In the genomic region with DNA sequence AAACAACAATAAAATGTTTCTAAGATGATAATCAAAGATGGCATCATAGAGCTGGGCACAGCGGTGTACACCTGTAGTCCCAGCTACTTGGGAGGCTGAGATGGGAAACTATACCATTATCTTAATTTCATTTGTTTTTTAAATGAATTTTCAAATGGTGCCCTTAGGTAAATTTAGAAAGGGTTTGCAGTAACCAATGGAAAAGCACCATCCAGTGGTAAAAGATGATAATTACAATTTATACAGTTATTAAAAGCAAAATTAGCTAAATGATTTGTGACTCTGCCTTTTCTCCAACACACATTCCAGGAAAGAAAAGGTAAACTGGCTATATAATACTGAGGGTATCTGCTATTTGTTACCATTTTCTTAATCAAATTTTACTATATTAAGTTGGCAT, we compare ENCODE assay signal across 10 cellular contexts. TPM values are rescaled to one million over a fixed set of nuclear protein-coding genes. Genes with fewer than 3 reads are reported as not detected.
A peak's percentile ranks its signal among the peaks of the same experiment; 100 is the strongest.
DNase-seq lines count a peak whose midpoint lies in the region; ATAC-seq, FAIRE-seq and TF ChIP-seq lines count a peak whose summit lies in the region.
"Had no signal": no experiment of that assay in that cellular context is flagged by ENCODE, and none has a peak within 500 bp of the region (broad histone marks: within the 10 kb centered on the region; RNA-seq: fewer than 3 reads in every experiment).

No MANE protein-coding gene starts in this region.

- H3K23me2 ChIP-seq in H9 (ENCODE audit: insufficient read length, low read depth, low read length, poor library complexity, severe bottlenecking): no peaks in the 10 kb centered on the region

- H3K9ac ChIP-seq in BLaER1 treated with 17β-estradiol and CSF1 and Interleukin-3, amounts not matched to agents 10 nM and 100 nM: peak overlapping the region in 1 of 11 experiments; percentile 46; a peak in 1 of 22 replicates
- H3K9ac ChIP-seq in H9 (ENCODE audit: extremely low read depth, insufficient read length, low read length) (no peak overlapping the region), K562 (ENCODE audit: insufficient read depth in 1 of 2, low read depth in 2 of 2, low read length in 2 of 2) (no peak overlapping the region)

- no peak overlapping the region for H2BK12ac ChIP-seq in H9 (ENCODE audit: insufficient read length, low read depth, low read length)

- no peak for TF ChIP-seq POLR2A in K562 (conservative IDR thresholded peaks at IDR 0.05)

- peaks cover 6 to 44% (median 21%) of the 10 kb centered on the region in 10 experiments; a peak in 18 of 20 replicates for H3K4me1 ChIP-seq in BLaER1 treated with 17β-estradiol and CSF1 and Interleukin-3, amounts not matched to agents 10 nM and 100 nM
- H3K4me1 ChIP-seq in H9 (ENCODE audit: insufficient read depth, low read length) (no peaks in the 10 kb centered on the region), K562 (replicated peaks in 1 of 2; ENCODE audit: control insufficient read depth in 2 of 2, insufficient read depth in 2 of 2, low read length in 2 of 2) (no peaks in the 10 kb centered on the region; a peak in 1 of 5 replicates)
- H3K4me1 ChIP-seq: HAP-1 had no signal

- H3K9me1 ChIP-seq in K562 (ENCODE audit: control insufficient read depth, insufficient read depth, low read length): no peaks in the 10 kb centered on the region

- TF ChIP-seq CTCF in H9 (conservative IDR thresholded peaks at IDR 0.05): peak; percentile 60
- TF ChIP-seq CTCF in K562 (IDR thresholded peaks at IDR 0.05 in 2 of 3, conservative IDR thresholded peaks at IDR 0.05 in 1 of 3; ENCODE audit: insufficient read depth in 2 of 3, low read depth in 1 of 3, low read length in 3 of 3): peak; percentile 16 to 71 (median 26); a peak in 3 of 6 replicates

- no peak overlapping the region for H2BK15ac ChIP-seq in H9 (ENCODE audit: low read depth, low read length)

- intact Hi-C loops in K562 (cut with micrococcal nuclease): loop anchor here (1.0 to 5.0 kb wide), 2 partner anchors 182 to 610 kb away; no protein-coding TSS in a partner anchor

- POLR2A ChIA-PET in K562 (lab: Yijun Ruan, JAX): interaction anchor here (1.1 to 1.3 kb wide), 2 partner anchors 11 to 15 kb away, joined by 3 to 4 read pairs; a partner anchor contains a TSS

- H3K79me2 ChIP-seq in H9 (ENCODE audit: insufficient read depth, low read length): no peaks in the 10 kb centered on the region; the same call in 1 of the 2 replicates
- H3K79me2 ChIP-seq in K562 (ENCODE audit: control insufficient read depth, insufficient read depth, low read length): peaks cover 52% of the 10 kb centered on the region

- no peak overlapping the region for H2AK5ac ChIP-seq in H9 (ENCODE audit: insufficient read length, low read length)

- no peak for TF ChIP-seq EP300 in K562 (IDR thresholded peaks at IDR 0.05; ENCODE audit: low read length)

- H3K14ac ChIP-seq in H9 (ENCODE audit: insufficient read depth, low read length): no peak overlapping the region

- no peak overlapping the region for H3K56ac ChIP-seq in H9 (ENCODE audit: insufficient read length, low read depth, low read length)

- no peak overlapping the region for H3K27ac Mint-ChIP-seq in H9
- H3K27ac Mint-ChIP-seq: memory B cell had no signal

- H3K4me2 ChIP-seq in BLaER1 treated with 17β-estradiol and CSF1 and Interleukin-3, amounts not matched to agents 10 nM and 100 nM: no peak overlapping the region
- no peak overlapping the region for H3K4me2 ChIP-seq in H9 (ENCODE audit: insufficient read depth, insufficient read length, low read length)
- no peak overlapping the region for H3K4me2 ChIP-seq in K562 (ENCODE audit: insufficient read depth, low read length)

- peaks cover 0 to 16% (median 0%) of the 10 kb centered on the region in 11 experiments; a peak in 3 of 22 replicates for H4K20me1 ChIP-seq in BLaER1 treated with 17β-estradiol and CSF1 and Interleukin-3, amounts not matched to agents 10 nM and 100 nM
- no peaks in the 10 kb centered on the region for H4K20me1 ChIP-seq in H9 (ENCODE audit: control insufficient read depth, insufficient read depth, insufficient read length)
- H4K20me1 ChIP-seq in K562 (replicated peaks; ENCODE audit: control insufficient read depth, insufficient read depth, low read length): 0 out of 2 replicates have a peak, but pooled peaks cover 3% of the 10 kb centered on the region

- H4K91ac ChIP-seq in H9 (ENCODE audit: insufficient read length, low read depth, low read length): no peak overlapping the region

- FAIRE-seq in K562 (lab: Jason Lieb, UNC): no peak

- H3K9me3 Mint-ChIP-seq in H9: no peaks in the 10 kb centered on the region
- H3K9me3 Mint-ChIP-seq: memory B cell had no signal

- H2AFZ ChIP-seq in H9 (ENCODE audit: low read length) (no peak overlapping the region), K562 (ENCODE audit: low read depth, low read length) (no peak overlapping the region)

- TF ChIP-seq RAD21 in K562 (CRISPR knock-in tag; conservative IDR thresholded peaks at IDR 0.05 in 1 of 2, IDR thresholded peaks at IDR 0.05 in 1 of 2): peak; percentile 76 to 83

- no peak overlapping the region for H2BK5ac ChIP-seq in H9 (ENCODE audit: insufficient read length, low read length)

- H3K27me3 Mint-ChIP-seq in H9 (ENCODE audit: low read depth): no peaks in the 10 kb centered on the region
- H3K27me3 Mint-ChIP-seq: memory B cell had no signal

- no peak for DNase-seq in H9
- peak in 1 of 4 experiments; percentile 41 for DNase-seq in K562 (ENCODE audit: extremely low read depth in 1 of 4, low spot score in 3 of 4)
- peak; percentile 44 for DNase-seq in medulla oblongata (ENCODE audit: extremely low spot score)
- no peak for DNase-seq in RPMI8226
- no peak for DNase-seq in activated CD4-positive, alpha-beta T cell treated with anti-CD3 and anti-CD28 coated beads for 1 hour
- no peak for DNase-seq in hypothalamus (lab: John Stamatoyannopoulos, UW)

- H4K5ac ChIP-seq in H9 (ENCODE audit: insufficient read length, low read depth, low read length): no peak overlapping the region

- CTCF ChIA-PET in K562 (lab: Yijun Ruan, JAX; ENCODE audit: low intra/inter-chr PET ratio): interaction anchor here (0.7 to 2.6 kb wide), 4 partner anchors 34 to 254 kb away, joined by 3 to 26 read pairs (median 5); no protein-coding TSS in a partner anchor

- H3K4me3 ChIP-seq in BLaER1 treated with 17β-estradiol and CSF1 and Interleukin-3, amounts not matched to agents 10 nM and 100 nM: no peak overlapping the region
- no peak overlapping the region for H3K4me3 ChIP-seq in K562
- H3K4me3 ChIP-seq: HAP-1 had no signal

- H4K8ac ChIP-seq in H9 (replicated peaks; ENCODE audit: insufficient read length, low read depth, low read length): no peak overlapping the region

- H3K27me3 ChIP-seq in BLaER1 treated with 17β-estradiol and CSF1 and Interleukin-3, amounts not matched to agents 10 nM and 100 nM: no peaks in the 10 kb centered on the region
- H3K27me3 ChIP-seq in H9 (ENCODE audit: insufficient read depth, low read length) (no peaks in the 10 kb centered on the region), K562 (ENCODE audit: control insufficient read depth in 2 of 2, insufficient read depth in 2 of 2, low read length in 2 of 2) (no peaks in the 10 kb centered on the region)

- no peak overlapping the region for H2BK20ac ChIP-seq in H9 (ENCODE audit: low read depth, low read length, poor library complexity, severe bottlenecking)

- no peak overlapping the region for H3K4me3 Mint-ChIP-seq in H9
- H3K4me3 Mint-ChIP-seq: memory B cell had no signal

- no peak overlapping the region for H3K23ac ChIP-seq in H9 (ENCODE audit: insufficient read length, low read depth, low read length)

- no peak overlapping the region for H3K18ac ChIP-seq in H9 (ENCODE audit: insufficient read length, low read depth, low read length)

- H3K9me3 ChIP-seq in BLaER1 treated with 17β-estradiol and CSF1 and Interleukin-3, amounts not matched to agents 10 nM and 100 nM (replicated peaks in 1 of 11): no peaks in the 10 kb centered on the region
- H3K9me3 ChIP-seq in H9 (ENCODE audit: control insufficient read depth, low read depth, low read length) (no peaks in the 10 kb centered on the region), K562 (replicated peaks; ENCODE audit: control insufficient read depth, insufficient read depth, low read depth, low read length) (no peaks in the 10 kb centered on the region)
- H3K9me3 ChIP-seq: HAP-1 had no signal

- peak overlapping the region in 6 of 11 experiments; percentile 3 to 60 (median 44); a peak in 8 of 22 replicates for H3K27ac ChIP-seq in BLaER1 treated with 17β-estradiol and CSF1 and Interleukin-3, amounts not matched to agents 10 nM and 100 nM
- H3K27ac ChIP-seq in H9 (ENCODE audit: insufficient read length, low read depth, low read length) (no peak overlapping the region), K562 (ENCODE audit: extremely low read depth, low read depth, low read length) (no peak overlapping the region)

- ATAC-seq in K562: peak; percentile 22; the same call in 1 of the 3 replicates
- ATAC-seq in GM18873 (IDR thresholded peaks at IDR 0.05; ENCODE audit: low FRiP score, unreplicated experiment): no peak

- H3K36me3 ChIP-seq in BLaER1 treated with 17β-estradiol and CSF1 and Interleukin-3, amounts not matched to agents 10 nM and 100 nM: peaks cover 0 to 4% (median 0%) of the 10 kb centered on the region in 11 experiments; a peak in 1 of 22 replicates
- no peaks in the 10 kb centered on the region for H3K36me3 ChIP-seq in K562 (ENCODE audit: control insufficient read depth, insufficient read depth, low read length)
- H3K36me3 ChIP-seq: HAP-1 had no signal

- no peak overlapping the region for H3K4ac ChIP-seq in H9 (ENCODE audit: low read depth, low read length)

- in situ Hi-C loops in K562 (cut with MboI): loop anchor here (10.0 kb wide), 1 partner anchor 363 kb away; a partner anchor contains a TSS

- peaks cover 0 to 4% (median 0%) of the 10 kb centered on the region in 3 experiments; a peak in 1 of 7 replicates for H3K36me3 Mint-ChIP-seq in H9 (ENCODE audit: insufficient read depth in 1 of 3, low read depth in 3 of 3)
- H3K36me3 Mint-ChIP-seq: memory B cell had no signal

- no TSS peak for BruUV-seq in K562 (replicated peaks; lab: Mats Ljungman, UMichigan)

- peaks cover 11 to 20% of the 10 kb centered on the region in 2 experiments for H3K4me1 Mint-ChIP-seq in H9

- WGBS in H9 (ENCODE audit: extremely low coverage, insufficient read length, low lambda C conversion rate): no CpG with 5 or more reads among the region's 1 CpG
- WGBS in K562 (ENCODE audit: insufficient coverage, low coverage, missing lambda C conversion rate): 38% methylated on average over 1 of the region's 1 CpG

- no peak overlapping the region for H3T11ph ChIP-seq in H9 (ENCODE audit: low read length)

- no peaks in the 10 kb centered on the region for H3K79me1 ChIP-seq in H9 (ENCODE audit: insufficient read depth, low read depth, low read length, poor library complexity, severe bottlenecking)

- H2BK120ac ChIP-seq in H9 (ENCODE audit: low read depth, low read length, poor library complexity, severe bottlenecking): no peak overlapping the region

RNA-seq across cellular contexts. Expression of a gene that starts 14.4 kb away (rescaled TPM):
- 53.8 and 59.0 TPM in 2 replicates for total RNA-seq in H9 (2021)
- 112 and 305 TPM in 2 replicates for total RNA-seq in K562 (2011; cell fraction: chromatin; rRNA removed; ENCODE audit: low replicate concordance)
- 35.9 and 58.7 TPM in 2 replicates for total RNA-seq in K562 (2011; cell fraction: nucleolus; rRNA removed)
- total RNA-seq in K562 (2011; cell fraction: nucleoplasm; rRNA removed): 85.0 and 104 TPM in 2 replicates
- total RNA-seq in K562 (2014; rRNA removed): 33.6 and 38.6 TPM in 2 replicates
- 48.6 and 57.4 TPM in 2 replicates for total RNA-seq in K562 (2014; rRNA removed; fragmentation: Illumina TruSeq; extraction: Trizol)
- total RNA-seq in K562 (2015; rRNA removed; fragmentation: Illumina TruSeq; extraction: Trizol): 52.9 and 56.4 TPM in 2 replicates
- total RNA-seq in K562 (2021): 48.6 and 53.0 TPM in 2 replicates
- 66.0 and 71.7 TPM in 2 replicates for polyA plus RNA-seq in K562 (2011; rRNA removed)
- 25.2 and 40.6 TPM in 2 replicates for polyA plus RNA-seq in K562 (2011; cell fraction: cytosol; rRNA removed)
- 61.1 and 103 TPM in 2 replicates for polyA plus RNA-seq in K562 (2011; cell fraction: nucleus; rRNA removed)
- 31.5 and 33.0 TPM in 2 replicates for polyA plus RNA-seq in K562 (2012)
- polyA plus RNA-seq in K562 (2014; fragmentation: Illumina TruSeq; extraction: Trizol): 36.7 and 42.4 TPM in 2 replicates
- 10 to 100 TPM; 11.7 to 13.4 TPM for polyA plus RNA-seq in K562 (2014; fragmentation: Nextera tagmentation; extraction: Ambion mirVana)
- polyA plus RNA-seq in K562 (2014; rRNA removed): 25.0 and 29.3 TPM in 2 replicates
- polyA minus RNA-seq in K562 (2011; rRNA and poly(A)+ RNA removed): 187 and 268 TPM in 2 replicates
- 44.7 and 62.7 TPM in 2 replicates for polyA minus RNA-seq in K562 (2011; cell fraction: cytosol; rRNA and poly(A)+ RNA removed)
- polyA minus RNA-seq in K562 (2011; cell fraction: nucleus; rRNA and poly(A)+ RNA removed): 57.1 and 160 TPM in 2 replicates

Comparison
In these comparisons a context has a peak if more than half of its experiments do, and no peak if none do; other contexts are left out.
1. H3K27ac ChIP-seq: peak in BLaER1 treated with 17β-estradiol and CSF1 and Interleukin-3, amounts not matched to agents 10 nM and 100 nM (6 of 11); none in H9 (single experiment) and K562 (single experiment).